In the genomic region with DNA sequence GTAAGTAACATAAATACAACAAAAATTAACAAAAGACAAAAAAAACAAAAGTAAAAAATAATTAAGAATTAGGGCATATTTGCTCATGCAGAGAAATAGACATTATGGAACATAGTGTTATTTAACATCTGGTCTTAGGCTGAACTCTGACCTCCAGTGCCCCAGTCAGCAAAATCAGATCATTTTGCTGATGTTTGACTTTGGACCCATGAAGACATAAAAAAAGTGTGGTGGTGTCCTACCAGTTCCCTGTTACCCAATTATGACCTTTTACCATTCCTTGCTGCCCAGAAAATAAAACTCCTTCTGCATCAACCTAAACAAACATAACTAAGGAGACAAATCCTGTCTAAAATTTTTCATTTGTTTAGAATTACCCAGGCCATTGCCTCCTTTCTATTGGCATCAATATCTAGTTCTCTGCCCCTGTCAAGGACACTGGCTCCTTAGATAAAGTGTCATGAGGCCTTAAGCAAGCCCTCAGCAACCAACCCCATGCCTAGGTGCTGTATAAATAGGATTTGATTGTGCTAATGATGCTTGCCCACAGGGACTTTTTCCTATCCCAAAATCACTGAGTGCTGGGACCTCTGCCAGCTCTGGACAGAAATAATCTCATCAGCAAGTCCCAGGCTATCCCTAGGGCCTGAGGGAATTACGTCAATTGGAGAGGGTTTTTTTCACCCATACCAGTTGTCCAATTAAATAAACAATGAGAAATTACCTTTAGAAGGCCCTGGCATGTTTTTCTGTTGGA, we compare ENCODE assay signal across 9 cellular contexts.
A peak's percentile ranks its signal among the peaks of the same experiment; 100 is the strongest.
DNase-seq lines count a peak whose midpoint lies in the region; ATAC-seq, FAIRE-seq and TF ChIP-seq lines count a peak whose summit lies in the region.
"Had no signal": no experiment of that assay in that cellular context is flagged by ENCODE, and none has a peak within 500 bp of the region (broad histone marks: within the 10 kb centered on the region; RNA-seq: fewer than 3 reads in every experiment).

No MANE protein-coding gene starts in this region.

- no peak for FAIRE-seq in D721Med (lab: Jason Lieb, UNC)

- ATAC-seq in thoracic aorta (ENCODE audit: insufficient number of reproducible peaks, low FRiP score, low read depth), result peak; percentile 50
- ATAC-seq in HG02678 (IDR thresholded peaks at IDR 0.05; ENCODE audit: unreplicated experiment), result no peak
- ATAC-seq: mucosa of descending colon had no signal

- no peaks in the 10 kb centered on the region for H3K27me3 ChIP-seq in left ventricle myocardium inferior (ENCODE audit: low read depth)
- H3K27me3 ChIP-seq in thoracic aorta (replicated peaks; ENCODE audit: insufficient read depth), result no peaks in the 10 kb centered on the region

- H3K9me3 ChIP-seq in left ventricle myocardium inferior (replicated peaks) (no peaks in the 10 kb centered on the region), thoracic aorta (no peaks in the 10 kb centered on the region)
- H3K9me3 ChIP-seq: mucosa of descending colon had no signal

- no peak overlapping the region for H3K4me3 ChIP-seq in left ventricle myocardium inferior
- no peak overlapping the region for H3K4me3 ChIP-seq in thoracic aorta
- H3K4me3 ChIP-seq: mucosa of descending colon had no signal

- intact Hi-C loops in left ventricle myocardium inferior (cut with micrococcal nuclease), result no loop called here

- TF ChIP-seq CTCF in left ventricle myocardium inferior (IDR thresholded peaks at IDR 0.05; ENCODE audit: borderline replicate concordance) (no peak), thoracic aorta (IDR thresholded peaks at IDR 0.05) (no peak), D721Med (IDR thresholded peaks at IDR 0.05; ENCODE audit: insufficient read depth, missing control alignments) (no peak)

- DNase-seq in NCI-H1105 treated with DMSO at 0.1 percent for 48 hours (lab: John Stamatoyannopoulos, UW) (peak; percentile 36), left ventricle myocardium inferior (peak; percentile 62), thoracic aorta (ENCODE audit: low spot score) (no peak), D721Med (ENCODE audit: insufficient read length, low spot score) (no peak)
- DNase-seq in stimulated activated CD4-positive, alpha-beta T cell treated with anti-CD3 and anti-CD28 coated beads, Interleukin-2, amount 100 ng/mL, for 24 hours, result no peak
- DNase-seq: activated CD4-positive, alpha-beta T cell treated with anti-CD3 and anti-CD28 coated beads for 4 hours had no signal

- H3K27ac ChIP-seq in angular gyrus (ENCODE audit: low read depth, low read length) (peak overlapping the region; percentile 52), left ventricle myocardium inferior (replicated peaks) (peak overlapping the region; percentile 78), thoracic aorta (peak overlapping the region; percentile 22 to 49)

- peaks cover 14% of the 10 kb centered on the region for H3K36me3 ChIP-seq in left ventricle myocardium inferior
- peaks cover 21% of the 10 kb centered on the region for H3K36me3 ChIP-seq in thoracic aorta

- H3K4me1 ChIP-seq in left ventricle myocardium inferior (peaks cover 32% of the 10 kb centered on the region), thoracic aorta (ENCODE audit: control insufficient read depth in 1 of 2, low read depth in 2 of 2) (peaks cover 13 to 43% of the 10 kb centered on the region in 2 donors)

Comparison
In these comparisons a context has a peak if more than half of its experiments do, and no peak if none do; other contexts are left out.
1. DNase-seq: peak in NCI-H1105 treated with DMSO at 0.1 percent for 48 hours (single experiment) and left ventricle myocardium inferior (single experiment); none in thoracic aorta (single experiment), D721Med (single experiment) and stimulated activated CD4-positive, alpha-beta T cell treated with anti-CD3 and anti-CD28 coated beads, Interleukin-2, amount 100 ng/mL, for 24 hours (0 of 2).
2. Peak in every context shown above with its lines, with median percentiles within 50 percentile points of each other: H3K27ac ChIP-seq.